Comparison of ENCODE assay signal across 10 cellular contexts in the genomic region with DNA sequence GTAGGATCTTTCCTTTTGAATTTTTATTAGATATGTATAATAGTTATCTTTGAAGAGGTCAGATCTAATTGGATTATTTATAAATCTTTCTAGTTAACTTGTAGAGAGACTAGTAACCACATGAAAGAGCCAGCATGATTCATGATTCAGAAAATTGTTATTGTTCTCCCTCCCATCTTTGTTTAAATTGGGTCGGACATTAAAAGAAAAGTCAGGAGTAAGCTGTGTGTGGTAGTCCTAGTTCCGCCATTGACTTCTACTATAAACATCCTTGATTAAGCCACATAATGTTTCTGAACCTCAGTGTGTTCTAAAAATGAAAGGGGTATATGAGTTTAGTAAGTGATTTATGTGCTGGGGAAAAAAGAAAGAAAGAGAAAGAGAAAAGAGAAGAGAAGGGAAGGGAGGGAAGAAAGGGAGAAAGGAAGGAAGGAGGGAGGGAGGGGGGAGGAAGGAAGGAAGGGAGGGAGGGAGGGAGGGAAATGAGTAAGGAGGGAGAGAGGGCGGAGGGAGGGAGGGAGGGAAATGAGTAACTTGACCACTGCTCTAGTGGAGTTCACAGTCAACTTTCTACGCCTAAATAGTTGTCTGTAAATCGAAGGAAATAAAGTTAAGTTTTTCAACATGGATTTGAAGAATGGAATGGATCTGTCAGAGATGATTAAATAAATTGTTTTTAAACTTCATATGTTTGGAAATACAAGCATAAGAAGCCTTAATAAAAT. TPM values are rescaled to one million over a fixed set of nuclear protein-coding genes. Genes with fewer than 3 reads are reported as not detected.
DNase-seq lines count a peak whose midpoint lies in the region; ATAC-seq and TF ChIP-seq lines count a peak whose summit lies in the region.
"Had no signal": no experiment of that assay in that cellular context is flagged by ENCODE, and none has a peak within 500 bp of the region (broad histone marks: within the 10 kb centered on the region; RNA-seq: fewer than 3 reads in every experiment).

No MANE protein-coding gene starts in this region.

- H3K9me3 ChIP-seq in adipocyte (ENCODE audit: control insufficient read depth, low read length) (no peaks in the 10 kb centered on the region), neural cell (ENCODE audit: low read length) (no peaks in the 10 kb centered on the region)

- H3K27ac Mint-ChIP-seq in effector memory CD8-positive, alpha-beta T cell = no peak overlapping the region
- H3K27ac Mint-ChIP-seq: naive thymus-derived CD4-positive, alpha-beta T cell had no signal

- DNase-seq in EH (ENCODE audit: low read depth) (peak; percentile 57), adipocyte (ENCODE audit: low read depth) (peak; percentile 42), fibroblast of gingiva (ENCODE audit: low read depth) (peak; percentile 39), HEK293T (ENCODE audit: extremely low spot score) (no peak)
- no peak for DNase-seq in effector memory CD8-positive, alpha-beta T cell
- DNase-seq: naive thymus-derived CD4-positive, alpha-beta T cell had no signal

- peak overlapping the region; percentile 6 for H3K4me2 ChIP-seq in neural cell (ENCODE audit: low read length)

- no peaks in the 10 kb centered on the region for H3K27me3 ChIP-seq in adipocyte (replicated peaks; ENCODE audit: control insufficient read depth, insufficient read depth, low read length)
- H3K27me3 ChIP-seq in neural cell (ENCODE audit: insufficient read depth, low read depth, low read length) = no peaks in the 10 kb centered on the region
- H3K27me3 ChIP-seq: BLaER1 treated with 17β-estradiol and CSF1 and Interleukin-3, amounts not matched to agents 10 nM and 100 nM had no signal

- no peaks in the 10 kb centered on the region for H3K9me2 ChIP-seq in neural cell (ENCODE audit: insufficient read depth, low read length)

- H3K36me3 ChIP-seq in adipocyte (ENCODE audit: control insufficient read depth, insufficient read depth, low read length, severe bottlenecking) = peaks cover 59% of the 10 kb centered on the region
- H3K36me3 ChIP-seq in neural cell (ENCODE audit: insufficient read depth, low read length) = no peaks in the 10 kb centered on the region

- H3K27ac ChIP-seq in neural cell (ENCODE audit: low read length) = peak overlapping the region; percentile 37

- no peak overlapping the region for H2AFZ ChIP-seq in neural cell (ENCODE audit: low read depth, low read length)

- no peak for TF ChIP-seq EP300 in neural cell (conservative IDR thresholded peaks at IDR 0.05; ENCODE audit: poor library complexity, severe bottlenecking)

- H4K20me1 ChIP-seq in neural cell (ENCODE audit: insufficient read depth) = no peaks in the 10 kb centered on the region

- no peak for TF ChIP-seq CTCF in neural cell (IDR thresholded peaks at IDR 0.05; ENCODE audit: poor library complexity, severe bottlenecking)

- POLR2A ChIA-PET in HEK293T (lab: Yijun Ruan, JAX) = no interaction called here

- TF ChIP-seq RAD21 in neural cell (conservative IDR thresholded peaks at IDR 0.05) = no peak

- H3K27me3 Mint-ChIP-seq in effector memory CD8-positive, alpha-beta T cell = no peaks in the 10 kb centered on the region
- H3K27me3 Mint-ChIP-seq: naive thymus-derived CD4-positive, alpha-beta T cell had no signal

- no peaks in the 10 kb centered on the region for H3K9me3 Mint-ChIP-seq in effector memory CD8-positive, alpha-beta T cell

- peak overlapping the region; percentile 2 for H3K4me3 ChIP-seq in adipocyte (ENCODE audit: low read length)
- peak overlapping the region; percentile 33 for H3K4me3 ChIP-seq in neural cell (ENCODE audit: low read length)
- H3K4me3 ChIP-seq: BLaER1 treated with 17β-estradiol and CSF1 and Interleukin-3, amounts not matched to agents 10 nM and 100 nM had no signal

- H3K4me1 Mint-ChIP-seq in effector memory CD8-positive, alpha-beta T cell (ENCODE audit: low read depth in 2 of 2) = peaks cover 15 to 25% of the 10 kb centered on the region in 2 donors

- no peak for ATAC-seq in effector memory CD8-positive, alpha-beta T cell (replicated peaks)
- no peak for ATAC-seq in HG02798 (IDR thresholded peaks at IDR 0.05; ENCODE audit: poor library complexity, unreplicated experiment)
- ATAC-seq in HG03159 (IDR thresholded peaks at IDR 0.05; ENCODE audit: unreplicated experiment) = no peak
- ATAC-seq: naive thymus-derived CD4-positive, alpha-beta T cell had no signal

- peak overlapping the region; percentile 65 for H3K9ac ChIP-seq in adipocyte (ENCODE audit: low read length)
- no peak overlapping the region for H3K9ac ChIP-seq in neural cell (ENCODE audit: low read length)
- H3K9ac ChIP-seq: BLaER1 treated with 17β-estradiol and CSF1 and Interleukin-3, amounts not matched to agents 10 nM and 100 nM had no signal

- no peaks in the 10 kb centered on the region for H3F3A ChIP-seq in neural cell (ENCODE audit: insufficient read depth, low read length, poor library complexity, severe bottlenecking)

- no peak overlapping the region for H3K4me3 Mint-ChIP-seq in effector memory CD8-positive, alpha-beta T cell
- H3K4me3 Mint-ChIP-seq: naive thymus-derived CD4-positive, alpha-beta T cell had no signal

- H3K36me3 Mint-ChIP-seq in effector memory CD8-positive, alpha-beta T cell (ENCODE audit: insufficient read depth) = no peaks in the 10 kb centered on the region

- H3K79me2 ChIP-seq in neural cell (replicated peaks; ENCODE audit: insufficient read depth, low read length) = no peaks in the 10 kb centered on the region

- CTCF ChIA-PET in HEK293T (lab: Yijun Ruan, JAX) = interaction anchor here (1.2 kb wide), 1 partner anchor 11 kb away, joined by 3 read pairs; no protein-coding TSS in a partner anchor

- H3K4me1 ChIP-seq in adipocyte (ENCODE audit: control insufficient read depth, insufficient read depth, low read length) = peaks cover 36% of the 10 kb centered on the region

TF ChIP-seq in neural cell, 6 proteins besides CTCF, POLR2A, EP300 and RAD21 (continues in another document):
- TF ChIP-seq EZH2 (IDR thresholded peaks at IDR 0.05; ENCODE audit: borderline replicate concordance, insufficient read depth, low read length, poor library complexity, severe bottlenecking) (no peak), TAF1 (IDR thresholded peaks at IDR 0.05; ENCODE audit: low read depth) (no peak), MXI1 (conservative IDR thresholded peaks at IDR 0.05; ENCODE audit: poor library complexity, severe bottlenecking) (no peak), SMC3 (conservative IDR thresholded peaks at IDR 0.05; ENCODE audit: poor library complexity) (no peak)
- TF ChIP-seq, protein P1, sequence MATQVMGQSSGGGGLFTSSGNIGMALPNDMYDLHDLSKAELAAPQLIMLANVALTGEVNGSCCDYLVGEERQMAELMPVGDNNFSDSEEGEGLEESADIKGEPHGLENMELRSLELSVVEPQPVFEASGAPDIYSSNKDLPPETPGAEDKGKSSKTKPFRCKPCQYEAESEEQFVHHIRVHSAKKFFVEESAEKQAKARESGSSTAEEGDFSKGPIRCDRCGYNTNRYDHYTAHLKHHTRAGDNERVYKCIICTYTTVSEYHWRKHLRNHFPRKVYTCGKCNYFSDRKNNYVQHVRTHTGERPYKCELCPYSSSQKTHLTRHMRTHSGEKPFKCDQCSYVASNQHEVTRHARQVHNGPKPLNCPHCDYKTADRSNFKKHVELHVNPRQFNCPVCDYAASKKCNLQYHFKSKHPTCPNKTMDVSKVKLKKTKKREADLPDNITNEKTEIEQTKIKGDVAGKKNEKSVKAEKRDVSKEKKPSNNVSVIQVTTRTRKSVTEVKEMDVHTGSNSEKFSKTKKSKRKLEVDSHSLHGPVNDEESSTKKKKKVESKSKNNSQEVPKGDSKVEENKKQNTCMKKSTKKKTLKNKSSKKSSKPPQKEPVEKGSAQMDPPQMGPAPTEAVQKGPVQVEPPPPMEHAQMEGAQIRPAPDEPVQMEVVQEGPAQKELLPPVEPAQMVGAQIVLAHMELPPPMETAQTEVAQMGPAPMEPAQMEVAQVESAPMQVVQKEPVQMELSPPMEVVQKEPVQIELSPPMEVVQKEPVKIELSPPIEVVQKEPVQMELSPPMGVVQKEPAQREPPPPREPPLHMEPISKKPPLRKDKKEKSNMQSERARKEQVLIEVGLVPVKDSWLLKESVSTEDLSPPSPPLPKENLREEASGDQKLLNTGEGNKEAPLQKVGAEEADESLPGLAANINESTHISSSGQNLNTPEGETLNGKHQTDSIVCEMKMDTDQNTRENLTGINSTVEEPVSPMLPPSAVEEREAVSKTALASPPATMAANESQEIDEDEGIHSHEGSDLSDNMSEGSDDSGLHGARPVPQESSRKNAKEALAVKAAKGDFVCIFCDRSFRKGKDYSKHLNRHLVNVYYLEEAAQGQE (IDR thresholded peaks at IDR 0.05; ENCODE audit: borderline replicate concordance) = no peak

TF ChIP-seq in HEK293T, 16 proteins besides CTCF, POLR2A, EP300 and RAD21:
- TF ChIP-seq ARNT (IDR thresholded peaks at IDR 0.05) (no peak), BHLHE40 (IDR thresholded peaks at IDR 0.05; ENCODE audit: borderline replicate concordance) (no peak), SP1 (IDR thresholded peaks at IDR 0.05) (no peak), CTBP1 (IDR thresholded peaks at IDR 0.05; ENCODE audit: borderline replicate concordance) (no peak), LEF1 (IDR thresholded peaks at IDR 0.05; ENCODE audit: borderline replicate concordance) (no peak), FOXK2 (IDR thresholded peaks at IDR 0.05) (no peak)
- TF ChIP-seq, protein P2, sequence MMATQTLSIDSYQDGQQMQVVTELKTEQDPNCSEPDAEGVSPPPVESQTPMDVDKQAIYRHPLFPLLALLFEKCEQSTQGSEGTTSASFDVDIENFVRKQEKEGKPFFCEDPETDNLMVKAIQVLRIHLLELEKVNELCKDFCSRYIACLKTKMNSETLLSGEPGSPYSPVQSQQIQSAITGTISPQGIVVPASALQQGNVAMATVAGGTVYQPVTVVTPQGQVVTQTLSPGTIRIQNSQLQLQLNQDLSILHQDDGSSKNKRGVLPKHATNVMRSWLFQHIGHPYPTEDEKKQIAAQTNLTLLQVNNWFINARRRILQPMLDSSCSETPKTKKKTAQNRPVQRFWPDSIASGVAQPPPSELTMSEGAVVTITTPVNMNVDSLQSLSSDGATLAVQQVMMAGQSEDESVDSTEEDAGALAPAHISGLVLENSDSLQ (IDR thresholded peaks at IDR 0.05) = no peak

RNA-seq across cellular contexts. Expression of a gene that starts 32.9 kb away (rescaled TPM):
- 9.0 and 10.3 TPM in 2 replicates for polyA plus RNA-seq in neural cell
- 26.3 and 30.6 TPM in 2 replicates for polyA minus RNA-seq in neural cell

Comparison
In these comparisons a context has a peak if more than half of its experiments do, and no peak if none do; other contexts are left out.
1. DNase-seq: peak in EH (single experiment), adipocyte (single experiment) and fibroblast of gingiva (single experiment); none in HEK293T (single experiment) and effector memory CD8-positive, alpha-beta T cell (0 of 3).